22 cellular contexts compared by ENCODE assay signal in genomic region chr1:156392427-156392826, GRCh38. TPM values are rescaled to one million over a fixed set of nuclear protein-coding genes. Genes with fewer than 3 reads are reported as not detected.
"Had no signal": no experiment of that assay in that cellular context is flagged by ENCODE, and none has a peak within 500 bp of the region (broad histone marks: within the 10 kb centered on the region; RNA-seq: fewer than 3 reads in every experiment).

No MANE protein-coding gene starts in this region.

- H3K9me3 ChIP-seq: mucosa of descending colon had no signal

- H3K4me3 Mint-ChIP-seq: activated naive CD8-positive, alpha-beta T cell treated with anti-CD3 and anti-CD28 coated beads, Interleukin-2, amount 10 ng/mL, durations not matched to agents 7 days and 5 days; naive thymus-derived CD4-positive, alpha-beta T cell; type B pancreatic cell had no signal

- DNase-seq: activated CD4-positive, alpha-beta T cell treated with anti-CD3 and anti-CD28 coated beads for 1 hour; activated CD4-positive, alpha-beta T cell treated with anti-CD3 and anti-CD28 coated beads, Interleukin-2, amount 50 U/mL, for 4 hours; activated naive CD4-positive, alpha-beta T cell; activated naive CD8-positive, alpha-beta T cell treated with anti-CD3 and anti-CD28 coated beads, Interleukin-2, amount 10 ng/mL, durations not matched to agents 7 days and 5 days; activated T-cell treated with anti-CD3 and anti-CD28 coated beads for 4 hours; cerebellar nuclear complex; effector CD8-positive, alpha-beta T cell; head of caudate nucleus; mammary epithelial cell; mucosa of descending colon; naive thymus-derived CD4-positive, alpha-beta T cell; posterior cingulate gyrus; small intestine; stimulated activated CD4-positive, alpha-beta T cell treated with anti-CD3 and anti-CD28 coated beads, Interleukin-4, amount 100 ng/mL, for 24 hours; stimulated activated naive CD4-positive, alpha-beta T cell treated with Interleukin-2 at 50 U/mL for 16 hours had no signal

- ATAC-seq: left lobe of liver; mucosa of descending colon; naive thymus-derived CD4-positive, alpha-beta T cell; right cardiac atrium had no signal

- H3K9me3 Mint-ChIP-seq: activated naive CD8-positive, alpha-beta T cell treated with anti-CD3 and anti-CD28 coated beads, Interleukin-2, amount 10 ng/mL, durations not matched to agents 7 days and 5 days; naive thymus-derived CD4-positive, alpha-beta T cell; type B pancreatic cell had no signal

- H3K4me3 ChIP-seq: mucosa of descending colon had no signal

- H3K4me1 Mint-ChIP-seq: activated naive CD8-positive, alpha-beta T cell treated with anti-CD3 and anti-CD28 coated beads, Interleukin-2, amount 10 ng/mL, durations not matched to agents 7 days and 5 days had no signal

- H3K36me3 Mint-ChIP-seq: activated naive CD8-positive, alpha-beta T cell treated with anti-CD3 and anti-CD28 coated beads, Interleukin-2, amount 10 ng/mL, durations not matched to agents 7 days and 5 days; naive thymus-derived CD4-positive, alpha-beta T cell; type B pancreatic cell had no signal

- H3K27ac ChIP-seq: epithelial cell of prostate had no signal

- H3K27ac Mint-ChIP-seq: activated naive CD8-positive, alpha-beta T cell treated with anti-CD3 and anti-CD28 coated beads, Interleukin-2, amount 10 ng/mL, durations not matched to agents 7 days and 5 days; naive thymus-derived CD4-positive, alpha-beta T cell; type B pancreatic cell had no signal

RNA-seq across cellular contexts. Expression of gene RHBG, which starts 23.4 kb away (rescaled TPM):
- total RNA-seq: activated naive CD8-positive, alpha-beta T cell treated with anti-CD3 and anti-CD28 coated beads, Interleukin-2, amount 10 ng/mL, durations not matched to agents 7 days and 5 days; fibroblast of lung; frontal cortex; mammary epithelial cell; mucosa of descending colon; naive thymus-derived CD4-positive, alpha-beta T cell; right cardiac atrium; T-helper 1 cell treated with Interleukin-12 subunit alpha and Interleukin-12 subunit beta and Interleukin-4 antibody, amounts not matched to agents 30 ng/mL and 1 ng/mL, for 36 hours had no signal
- polyA plus RNA-seq: fibroblast of lung; mammary epithelial cell; naive thymus-derived CD4-positive, alpha-beta T cell had no signal

RNA-seq across cellular contexts. Expression of gene TSACC, which starts 54.1 kb away (rescaled TPM):
- total RNA-seq: activated naive CD8-positive, alpha-beta T cell treated with anti-CD3 and anti-CD28 coated beads, Interleukin-2, amount 10 ng/mL, durations not matched to agents 7 days and 5 days; frontal cortex; mammary epithelial cell; right cardiac atrium; T-helper 1 cell treated with Interleukin-12 subunit alpha and Interleukin-12 subunit beta and Interleukin-4 antibody, amounts not matched to agents 30 ng/mL and 1 ng/mL, for 36 hours had no signal
